In genomic region chr2:21023419-21024181, GRCh38 we compare ENCODE assay signal across 1 cellular context.
TF ChIP-seq lines count a peak whose summit lies in the region.

No MANE protein-coding gene starts in this region.

TF ChIP-seq in HepG2, 621 proteins besides CTCF, POLR2A, EP300 and RAD21 (continued from another document):
- TF ChIP-seq ZNF318 (CRISPR knock-in tag; IDR thresholded peaks at IDR 0.05) (no peak), MZF1 (CRISPR knock-in tag; IDR thresholded peaks at IDR 0.05; ENCODE audit: borderline replicate concordance) (no peak), DNMT3B (CRISPR knock-in tag; conservative IDR thresholded peaks at IDR 0.05) (no peak), FOXP1 (IDR thresholded peaks at IDR 0.05) (no peak), FOXP1 (CRISPR knock-in tag; IDR thresholded peaks at IDR 0.05) (no peak), HNRNPK (IDR thresholded peaks at IDR 0.05; ENCODE audit: low read depth, low read length, poor library complexity, severe bottlenecking) (peak; percentile 13), NFIC (IDR thresholded peaks at IDR 0.05; ENCODE audit: low read length) (0 out of 2 replicates have a peak, but pooled peaks have one; percentile 40), POLR2G (IDR thresholded peaks at IDR 0.05; ENCODE audit: low read depth, low read length) (peak; percentile 59), BRCA1 (CRISPR knock-in tag; IDR thresholded peaks at IDR 0.05) (no peak)
- TF ChIP-seq, protein P1, sequence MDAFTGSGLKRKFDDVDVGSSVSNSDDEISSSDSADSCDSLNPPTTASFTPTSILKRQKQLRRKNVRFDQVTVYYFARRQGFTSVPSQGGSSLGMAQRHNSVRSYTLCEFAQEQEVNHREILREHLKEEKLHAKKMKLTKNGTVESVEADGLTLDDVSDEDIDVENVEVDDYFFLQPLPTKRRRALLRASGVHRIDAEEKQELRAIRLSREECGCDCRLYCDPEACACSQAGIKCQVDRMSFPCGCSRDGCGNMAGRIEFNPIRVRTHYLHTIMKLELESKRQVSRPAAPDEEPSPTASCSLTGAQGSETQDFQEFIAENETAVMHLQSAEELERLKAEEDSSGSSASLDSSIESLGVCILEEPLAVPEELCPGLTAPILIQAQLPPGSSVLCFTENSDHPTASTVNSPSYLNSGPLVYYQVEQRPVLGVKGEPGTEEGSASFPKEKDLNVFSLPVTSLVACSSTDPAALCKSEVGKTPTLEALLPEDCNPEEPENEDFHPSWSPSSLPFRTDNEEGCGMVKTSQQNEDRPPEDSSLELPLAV (CRISPR knock-in tag; conservative IDR thresholded peaks at IDR 0.05; ENCODE audit: low read depth), result 0 out of 2 replicates have a peak, but pooled peaks have one; percentile 27
- TF ChIP-seq, protein P2, sequence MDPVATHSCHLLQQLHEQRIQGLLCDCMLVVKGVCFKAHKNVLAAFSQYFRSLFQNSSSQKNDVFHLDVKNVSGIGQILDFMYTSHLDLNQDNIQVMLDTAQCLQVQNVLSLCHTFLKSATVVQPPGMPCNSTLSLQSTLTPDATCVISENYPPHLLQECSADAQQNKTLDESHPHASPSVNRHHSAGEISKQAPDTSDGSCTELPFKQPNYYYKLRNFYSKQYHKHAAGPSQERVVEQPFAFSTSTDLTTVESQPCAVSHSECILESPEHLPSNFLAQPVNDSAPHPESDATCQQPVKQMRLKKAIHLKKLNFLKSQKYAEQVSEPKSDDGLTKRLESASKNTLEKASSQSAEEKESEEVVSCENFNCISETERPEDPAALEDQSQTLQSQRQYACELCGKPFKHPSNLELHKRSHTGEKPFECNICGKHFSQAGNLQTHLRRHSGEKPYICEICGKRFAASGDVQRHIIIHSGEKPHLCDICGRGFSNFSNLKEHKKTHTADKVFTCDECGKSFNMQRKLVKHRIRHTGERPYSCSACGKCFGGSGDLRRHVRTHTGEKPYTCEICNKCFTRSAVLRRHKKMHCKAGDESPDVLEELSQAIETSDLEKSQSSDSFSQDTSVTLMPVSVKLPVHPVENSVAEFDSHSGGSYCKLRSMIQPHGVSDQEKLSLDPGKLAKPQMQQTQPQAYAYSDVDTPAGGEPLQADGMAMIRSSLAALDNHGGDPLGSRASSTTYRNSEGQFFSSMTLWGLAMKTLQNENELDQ (CRISPR knock-in tag; IDR thresholded peaks at IDR 0.05; ENCODE audit: borderline replicate concordance), result no peak
